Comparison of ENCODE assay signal across 8 cellular contexts in genomic region chr12:14773685-14774073, GRCh38. TPM values are rescaled to one million over a fixed set of nuclear protein-coding genes. Genes with fewer than 3 reads are reported as not detected.
DNase-seq lines count a peak whose midpoint lies in the region; ATAC-seq and TF ChIP-seq lines count a peak whose summit lies in the region.

No MANE protein-coding gene starts in this region.

- in situ Hi-C loops in GM23248 (cut with MboI) = no loop called here

- H3K4me3 Mint-ChIP-seq in endothelial cell (ENCODE audit: unreplicated experiment) = peak overlapping the region; percentile 98

- H3K4me3 ChIP-seq in GM23248 = peak overlapping the region; percentile 87
- H3K4me3 ChIP-seq in NT2/D1 (ENCODE audit: insufficient read length, low read depth) = peak overlapping the region; percentile 66
- peak overlapping the region; percentile 51 for H3K4me3 ChIP-seq in ovary

- H3K27me3 Mint-ChIP-seq in endothelial cell (ENCODE audit: unreplicated experiment) = peaks cover 27% of the 10 kb centered on the region

- H3K79me2 ChIP-seq in GM23248 (ENCODE audit: insufficient read depth) = peaks cover 41% of the 10 kb centered on the region

- TF ChIP-seq CTCF in endothelial cell (IDR thresholded peaks at IDR 0.05; ENCODE audit: unreplicated experiment) = no peak
- TF ChIP-seq CTCF in ovary (IDR thresholded peaks at IDR 0.05) = no peak

- DNase-seq in GM23248 = no peak
- no peak for DNase-seq in NT2/D1 (ENCODE audit: low read depth, low spot score)
- DNase-seq in endothelial cell (ENCODE audit: low spot score) = peak; percentile 57
- peak in 2 of 5 donors; percentile 56 to 60 for DNase-seq in ovary
- no peak for DNase-seq in NCI-H2029 (lab: John Stamatoyannopoulos, UW)
- DNase-seq in DMS79 (lab: John Stamatoyannopoulos, UW) = no peak
- no peak for DNase-seq in HPDE6-E6E7 (ENCODE audit: extremely low spot score)

- intact Hi-C loops in ovary (cut with DNase I) = loop anchor here in 3 of 4 donors (10.0 kb wide), 4 partner anchors 111 to 1779 kb away; partner anchors contain the start of gene MGP (in 1 of the 3)

- no peaks in the 10 kb centered on the region for H4K20me1 ChIP-seq in GM23248 (ENCODE audit: insufficient read depth)

- ATAC-seq in GM18498 (IDR thresholded peaks at IDR 0.05; ENCODE audit: unreplicated experiment) = peak; percentile 27

- no peaks in the 10 kb centered on the region for H3K9me3 Mint-ChIP-seq in endothelial cell (ENCODE audit: unreplicated experiment)

- no peak for TF ChIP-seq EP300 in ovary (IDR thresholded peaks at IDR 0.05)

- H2AFZ ChIP-seq in GM23248 = peak overlapping the region; percentile 85

- H3K4me2 ChIP-seq in GM23248 (ENCODE audit: unreplicated experiment) = peak overlapping the region; percentile 93

- peak overlapping the region; percentile 97 for H3K27ac Mint-ChIP-seq in endothelial cell (ENCODE audit: unreplicated experiment)

- H3K27ac ChIP-seq in GM23248 = peak overlapping the region; percentile 87
- peak overlapping the region in 1 of 2 donors; percentile 84 for H3K27ac ChIP-seq in ovary

- peaks cover 25% of the 10 kb centered on the region for H3K4me1 ChIP-seq in GM23248 (ENCODE audit: insufficient read depth)
- no peaks in the 10 kb centered on the region for H3K4me1 ChIP-seq in NT2/D1 (ENCODE audit: insufficient read depth, insufficient read length)
- H3K4me1 ChIP-seq in ovary (ENCODE audit: insufficient read depth) = peaks cover 2% of the 10 kb centered on the region

- H3K27me3 ChIP-seq in GM23248 (replicated peaks; ENCODE audit: insufficient read depth) (no peaks in the 10 kb centered on the region), NT2/D1 (ENCODE audit: insufficient read depth, insufficient read length) (no peaks in the 10 kb centered on the region), ovary (no peaks in the 10 kb centered on the region)

- WGBS in GM23248 (ENCODE audit: low coverage in 1 of 2, low lambda C conversion rate in 2 of 2, missing lambda C conversion rate in 2 of 2), 2 experiments = 45 to 49% methylated on average over 16 of the region's 16 CpGs
- 13 to 15% (median 13%) methylated on average over 16 of the region's 16 CpGs for WGBS in ovary, 3 donors

- no peak for TF ChIP-seq POLR2A in ovary (IDR thresholded peaks at IDR 0.05)

- peaks cover 36% of the 10 kb centered on the region for H3F3A ChIP-seq in GM23248 (ENCODE audit: insufficient read depth)

- H3K36me3 Mint-ChIP-seq in endothelial cell (ENCODE audit: low read depth, unreplicated experiment) = no peaks in the 10 kb centered on the region

- no peaks in the 10 kb centered on the region for H3K36me3 ChIP-seq in GM23248 (ENCODE audit: low read depth)
- H3K36me3 ChIP-seq in NT2/D1 (ENCODE audit: insufficient read depth, insufficient read length, low read length) = no peaks in the 10 kb centered on the region
- H3K36me3 ChIP-seq in ovary = no peaks in the 10 kb centered on the region

- H3K9me3 ChIP-seq in GM23248 (ENCODE audit: low read depth) (no peaks in the 10 kb centered on the region), NT2/D1 (ENCODE audit: insufficient read depth, low read length) (no peaks in the 10 kb centered on the region), ovary (no peaks in the 10 kb centered on the region)

- H3K9ac ChIP-seq in GM23248 = no peak overlapping the region
- peak overlapping the region; percentile 6 for H3K9ac ChIP-seq in NT2/D1 (ENCODE audit: insufficient read length, low read depth)

- H3K4me1 Mint-ChIP-seq in endothelial cell (ENCODE audit: unreplicated experiment) = peaks cover 40% of the 10 kb centered on the region

- no peaks in the 10 kb centered on the region for H3K9me2 ChIP-seq in GM23248 (ENCODE audit: insufficient read depth)

RNA-seq across cellular contexts. Expression of gene WBP11, which starts 29.6 kb away (rescaled TPM):
- total RNA-seq in GM23248 (2014; rRNA removed; shearing (Covaris generic)) = 5.5 and 11.8 TPM in 2 replicates
- polyA plus RNA-seq in GM23248 (2016; fragmentation: Nextera tagmentation; extraction: Ambion mirVana) (44.0 and 46.1 TPM in 2 replicates), ovary (10 to 100 TPM; 21.1 to 84.1 TPM)
- total RNA-seq in endothelial cell (ENCODE audit: unreplicated experiment) (64.6 TPM), ovary (10 to 100 TPM; 12.9 to 68.2 (median 50.5) TPM)

RNA-seq across cellular contexts. Expression of gene C12orf60, which starts 29.8 kb away (rescaled TPM):
- 1.2 and 2.3 TPM in 2 replicates for total RNA-seq in GM23248 (2014; rRNA removed; shearing (Covaris generic))
- 0.86 and 1.2 TPM in 2 replicates for polyA plus RNA-seq in GM23248 (2016; fragmentation: Nextera tagmentation; extraction: Ambion mirVana)
- total RNA-seq in endothelial cell (ENCODE audit: unreplicated experiment) = 1.8 TPM
- 1 to 10 TPM in 3 of 7 donors, under 1 TPM in 4; 0.60 to 1.2 (median 0.82) TPM for total RNA-seq in ovary
- polyA plus RNA-seq in ovary = 1 to 10 TPM in 1 of 2 donors, under 1 TPM in 1; 0.50 to 1.9 TPM

RNA-seq across cellular contexts. Expression of gene SMCO3, which starts 40.3 kb away (rescaled TPM):
- not detected in 2 replicates for total RNA-seq in GM23248 (2014; rRNA removed; shearing (Covaris generic))
- polyA plus RNA-seq in GM23248 (2016; fragmentation: Nextera tagmentation; extraction: Ambion mirVana) (not detected in 2 replicates), ovary (under 1 TPM; 0.04 to 0.30 TPM)
- total RNA-seq in endothelial cell (ENCODE audit: unreplicated experiment) (0.13 TPM), ovary (under 1 TPM in 1 of 7 donors, not detected in 6; 0.15 TPM)
